Comparison of ENCODE assay signal across 9 cellular contexts in genomic region chr22:39097098-39098020, GRCh38. TPM values are rescaled to one million over a fixed set of nuclear protein-coding genes. Genes with fewer than 3 reads are reported as not detected.
DNase-seq lines count a peak whose midpoint lies in the region; ATAC-seq and TF ChIP-seq lines count a peak whose summit lies in the region.
"Had no signal": no experiment of that assay in that cellular context is flagged by ENCODE, and none has a peak within 500 bp of the region (broad histone marks: within the 10 kb centered on the region; RNA-seq: fewer than 3 reads in every experiment).

APOBEC3H (plus strand) TSS chr22:39097244; CDS start chr22:39100279, 3,035 bp downstream.

- no peaks in the 10 kb centered on the region for H3K27me3 ChIP-seq in CD4-positive, alpha-beta memory T cell (ENCODE audit: insufficient read depth, low read length)

- no peaks in the 10 kb centered on the region for H3K27me3 Mint-ChIP-seq in CD4-positive, alpha-beta memory T cell
- H3K27me3 Mint-ChIP-seq in HFFc6 (ENCODE audit: insufficient read depth) (peaks cover 29% of the 10 kb centered on the region), immature natural killer cell (ENCODE audit: low read depth in 3 of 3) (peaks cover 2 to 16% (median 10%) of the 10 kb centered on the region in 3 donors)

- H3K4me1 Mint-ChIP-seq in CD4-positive, alpha-beta memory T cell = peaks cover 41 to 81% (median 65%) of the 10 kb centered on the region in 4 donors
- H3K4me1 Mint-ChIP-seq in HFFc6 (ENCODE audit: low read depth) (peaks cover 7% of the 10 kb centered on the region), immature natural killer cell (peaks cover 79 to 83% of the 10 kb centered on the region in 2 donors)

- peak within 1 kb of the TSS; percentile 38 to 84 (median 67) for H3K4me3 Mint-ChIP-seq in CD4-positive, alpha-beta memory T cell
- H3K4me3 Mint-ChIP-seq in HFFc6 (no peak within 1 kb of the TSS), immature natural killer cell (peak within 1 kb of the TSS; percentile 76 to 87 (median 80))

- peak within 1 kb of the TSS; percentile 86 for H3K27ac ChIP-seq in CD4-positive, alpha-beta memory T cell (ENCODE audit: low read depth, low read length)

- H3K9me3 ChIP-seq in CD4-positive, alpha-beta memory T cell (ENCODE audit: control insufficient read depth in 1 of 2, low read length in 2 of 2) = no peaks in the 10 kb centered on the region

- ATAC-seq in HG03460 (IDR thresholded peaks at IDR 0.05; ENCODE audit: unreplicated experiment) (no peak), GM21423 (IDR thresholded peaks at IDR 0.05; ENCODE audit: unreplicated experiment) (no peak)

- no peak for TF ChIP-seq CTCF in HFFc6 (IDR thresholded peaks at IDR 0.05)

- peak in 3 of 5 donors; percentile 28 to 63 (median 33) for DNase-seq in CD4-positive, alpha-beta memory T cell
- DNase-seq in HFFc6 (no peak), immature natural killer cell (peak; percentile 63 to 68 (median 67)), ureter (ENCODE audit: low spot score) (peak; percentile 70), COR-L47 (lab: John Stamatoyannopoulos, UW) (no peak)
- DNase-seq in activated CD4-positive, alpha-beta T cell treated with anti-CD3 and anti-CD28 coated beads, Interleukin-2, amount 50 U/mL, for 48 hours = peak; percentile 37 to 57

- H3K36me3 Mint-ChIP-seq in CD4-positive, alpha-beta memory T cell = no peaks in the 10 kb centered on the region
- no peaks in the 10 kb centered on the region for H3K36me3 Mint-ChIP-seq in HFFc6 (ENCODE audit: low read depth)
- H3K36me3 Mint-ChIP-seq in immature natural killer cell = no peaks in the 10 kb centered on the region

- CTCF ChIA-PET in CD4-positive, alpha-beta memory T cell (lab: Charles Lee; ENCODE audit: partially characterized antibody) = interaction anchor here (1.3 to 2.0 kb wide), 3 partner anchors 17 to 21 kb away, joined by 3 to 6 read pairs (median 4); no protein-coding TSS in a partner anchor

- intact Hi-C loops in CD4-positive, alpha-beta memory T cell (cut with micrococcal nuclease) = no loop called here

- H3K9me3 Mint-ChIP-seq in CD4-positive, alpha-beta memory T cell = no peaks in the 10 kb centered on the region
- H3K9me3 Mint-ChIP-seq in HFFc6 (no peaks in the 10 kb centered on the region), immature natural killer cell (no peaks in the 10 kb centered on the region)

- H3K4me3 ChIP-seq in CD4-positive, alpha-beta memory T cell (ENCODE audit: low read length in 2 of 2) = no peak within 1 kb of the TSS

- H3K36me3 ChIP-seq in CD4-positive, alpha-beta memory T cell (ENCODE audit: insufficient read depth, low read length) = no peaks in the 10 kb centered on the region

- H3K4me1 ChIP-seq in CD4-positive, alpha-beta memory T cell (ENCODE audit: insufficient read depth, low read length) = peaks cover 83% of the 10 kb centered on the region

- POLR2A ChIA-PET in CD4-positive, alpha-beta memory T cell (lab: Charles Lee; ENCODE audit: partially characterized antibody) = interaction anchor here (1.2 to 5.2 kb wide), 7 partner anchors 7 to 222 kb away, joined by 3 to 39 read pairs (median 5); partner anchors contain the start of genes APOBEC3C and RPL3

- H3K27ac Mint-ChIP-seq in CD4-positive, alpha-beta memory T cell = peak within 1 kb of the TSS; percentile 91 to 99 (median 97)
- peak within 1 kb of the TSS; percentile 67; the same call in 1 of the 2 replicates for H3K27ac Mint-ChIP-seq in HFFc6
- H3K27ac Mint-ChIP-seq in immature natural killer cell = peak within 1 kb of the TSS; percentile 93 to 100 (median 98)

RNA-seq across cellular contexts. Expression of gene APOBEC3H, which starts in this region (rescaled TPM):
- total RNA-seq in CD4-positive, alpha-beta memory T cell = 1 to 10 TPM; 7.5 to 8.5 TPM
- 1 to 10 TPM; 5.7 to 6.2 TPM for polyA plus RNA-seq in CD4-positive, alpha-beta memory T cell
- under 1 TPM in 2 of 6 experiments, not detected in 4; 0.33 to 0.37 TPM for total RNA-seq in HFFc6 (2021; fragmentation: NEBNext Ultra II Directional; extraction: Animal tissue kit (Norgen Biotek cat#: 25700))
- polyA plus RNA-seq in immature natural killer cell = 10 to 100 TPM; 16.7 to 22.2 (median 21.7) TPM
- 1.0 TPM for total RNA-seq in ureter
- total RNA-seq: epithelial cell of proximal tubule had no signal

Comparison
In these comparisons a context has a peak if more than half of its experiments do, and no peak if none do; other contexts are left out.
1. DNase-seq: peak in CD4-positive, alpha-beta memory T cell (3 of 5), activated CD4-positive, alpha-beta T cell treated with anti-CD3 and anti-CD28 coated beads, Interleukin-2, amount 50 U/mL, for 48 hours (2 of 2), immature natural killer cell (3 of 3) and ureter (single experiment); none in HFFc6 (single experiment) and COR-L47 (single experiment).
2. Peak in every context shown above with its lines, with median percentiles within 50 percentile points of each other: H3K27ac Mint-ChIP-seq.